ENCODE assay signal across 1 cellular context in the genomic region with DNA sequence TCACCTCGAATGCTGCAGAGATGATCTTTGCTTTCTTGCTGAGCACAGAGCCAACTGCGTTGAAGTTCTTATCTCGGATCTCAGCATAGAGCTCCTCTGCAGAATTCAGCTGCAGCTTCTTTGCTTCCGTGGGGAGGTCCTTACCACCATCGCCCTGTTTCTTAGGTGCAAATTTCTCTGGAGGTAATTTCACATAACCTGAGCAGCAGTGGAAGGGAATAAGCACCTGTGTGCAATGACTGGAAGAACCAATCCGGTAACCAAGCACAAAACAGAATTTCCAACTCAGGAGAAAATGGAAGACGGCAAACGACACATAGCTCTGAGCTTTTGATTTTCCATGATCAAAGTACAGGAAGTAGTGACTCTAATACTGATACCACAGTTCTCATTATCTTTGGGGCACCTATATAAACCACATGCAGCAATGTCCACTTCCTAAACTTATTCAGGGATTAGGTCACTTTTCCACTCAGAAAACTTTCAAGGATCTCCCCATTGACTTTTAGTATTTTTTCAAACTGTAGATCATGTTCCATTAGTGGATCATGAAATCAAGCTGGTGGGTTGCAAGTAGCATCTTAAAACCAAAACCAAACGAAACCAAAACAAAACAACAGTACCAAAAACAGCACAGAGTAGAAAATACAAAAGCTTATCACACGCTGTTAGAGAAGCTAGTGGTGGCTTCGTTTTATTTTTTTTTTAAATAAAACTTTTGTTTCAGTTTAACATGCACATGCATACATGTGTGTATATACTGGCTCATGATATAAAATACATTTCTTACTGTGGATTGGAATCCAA.
TF ChIP-seq lines count a peak whose summit lies in the region.

No MANE protein-coding gene starts in this region.

TF ChIP-seq in K562, 482 proteins besides CTCF, POLR2A, EP300 and RAD21:
- TF ChIP-seq C11orf30 (IDR thresholded peaks at IDR 0.05; ENCODE audit: low read depth) (no peak), RFX7 (CRISPR knock-in tag; IDR thresholded peaks at IDR 0.05) (no peak), ZNF764 (CRISPR knock-in tag; IDR thresholded peaks at IDR 0.05; ENCODE audit: low read depth) (no peak), ZNF41 (CRISPR knock-in tag; conservative IDR thresholded peaks at IDR 0.05) (no peak), TCFL5 (CRISPR knock-in tag; conservative IDR thresholded peaks at IDR 0.05) (no peak), FOXJ2 (tag; IDR thresholded peaks at IDR 0.05) (no peak)
- TF ChIP-seq, protein P1, sequence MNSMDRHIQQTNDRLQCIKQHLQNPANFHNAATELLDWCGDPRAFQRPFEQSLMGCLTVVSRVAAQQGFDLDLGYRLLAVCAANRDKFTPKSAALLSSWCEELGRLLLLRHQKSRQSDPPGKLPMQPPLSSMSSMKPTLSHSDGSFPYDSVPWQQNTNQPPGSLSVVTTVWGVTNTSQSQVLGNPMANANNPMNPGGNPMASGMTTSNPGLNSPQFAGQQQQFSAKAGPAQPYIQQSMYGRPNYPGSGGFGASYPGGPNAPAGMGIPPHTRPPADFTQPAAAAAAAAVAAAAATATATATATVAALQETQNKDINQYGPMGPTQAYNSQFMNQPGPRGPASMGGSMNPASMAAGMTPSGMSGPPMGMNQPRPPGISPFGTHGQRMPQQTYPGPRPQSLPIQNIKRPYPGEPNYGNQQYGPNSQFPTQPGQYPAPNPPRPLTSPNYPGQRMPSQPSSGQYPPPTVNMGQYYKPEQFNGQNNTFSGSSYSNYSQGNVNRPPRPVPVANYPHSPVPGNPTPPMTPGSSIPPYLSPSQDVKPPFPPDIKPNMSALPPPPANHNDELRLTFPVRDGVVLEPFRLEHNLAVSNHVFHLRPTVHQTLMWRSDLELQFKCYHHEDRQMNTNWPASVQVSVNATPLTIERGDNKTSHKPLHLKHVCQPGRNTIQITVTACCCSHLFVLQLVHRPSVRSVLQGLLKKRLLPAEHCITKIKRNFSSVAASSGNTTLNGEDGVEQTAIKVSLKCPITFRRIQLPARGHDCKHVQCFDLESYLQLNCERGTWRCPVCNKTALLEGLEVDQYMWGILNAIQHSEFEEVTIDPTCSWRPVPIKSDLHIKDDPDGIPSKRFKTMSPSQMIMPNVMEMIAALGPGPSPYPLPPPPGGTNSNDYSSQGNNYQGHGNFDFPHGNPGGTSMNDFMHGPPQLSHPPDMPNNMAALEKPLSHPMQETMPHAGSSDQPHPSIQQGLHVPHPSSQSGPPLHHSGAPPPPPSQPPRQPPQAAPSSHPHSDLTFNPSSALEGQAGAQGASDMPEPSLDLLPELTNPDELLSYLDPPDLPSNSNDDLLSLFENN (IDR thresholded peaks at IDR 0.05; ENCODE audit: low read depth in 2 of 2, low read length in 2 of 2): no peak
- TF ChIP-seq, protein P2, sequence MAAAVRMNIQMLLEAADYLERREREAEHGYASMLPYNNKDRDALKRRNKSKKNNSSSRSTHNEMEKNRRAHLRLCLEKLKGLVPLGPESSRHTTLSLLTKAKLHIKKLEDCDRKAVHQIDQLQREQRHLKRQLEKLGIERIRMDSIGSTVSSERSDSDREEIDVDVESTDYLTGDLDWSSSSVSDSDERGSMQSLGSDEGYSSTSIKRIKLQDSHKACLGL (CRISPR knock-in tag; IDR thresholded peaks at IDR 0.05; ENCODE audit: borderline replicate concordance, poor library complexity, severe bottlenecking): no peak
